In genomic region chr17:5183410-5183793, GRCh38 we compare ENCODE assay signal across 15 cellular contexts. TPM values are rescaled to one million over a fixed set of nuclear protein-coding genes. Genes with fewer than 3 reads are reported as not detected.
"Had no signal": no experiment of that assay in that cellular context is flagged by ENCODE, and none has a peak within 500 bp of the region (broad histone marks: within the 10 kb centered on the region; RNA-seq: fewer than 3 reads in every experiment).

No MANE protein-coding gene starts in this region.

- H3K4me1 ChIP-seq: adrenal gland, esophagus muscularis mucosa, testis had no signal

- H3K27ac ChIP-seq: adrenal gland, cardiac muscle cell, esophagus muscularis mucosa, hepatocyte, ovary, testis had no signal

- H3K79me2 ChIP-seq: hepatocyte had no signal

- H3K4me1 Mint-ChIP-seq: stimulated activated naive CD8-positive, alpha-beta T cell treated with anti-CD3 and anti-CD28 coated beads, Interleukin-15, amount 100 ng/mL, for 72 hours had no signal

- H3K4me3 ChIP-seq: cardiac muscle cell, esophagus muscularis mucosa, hepatocyte, ovary, testis had no signal

- H3K4me3 Mint-ChIP-seq: stimulated activated naive CD8-positive, alpha-beta T cell treated with anti-CD3 and anti-CD28 coated beads, Interleukin-15, amount 100 ng/mL, for 72 hours had no signal

- ATAC-seq: sciatic nerve; stimulated activated naive CD8-positive, alpha-beta T cell treated with anti-CD3 and anti-CD28 coated beads, Interleukin-15, amount 100 ng/mL, for 72 hours had no signal

- FAIRE-seq: endometrium had no signal

- H3K27me3 Mint-ChIP-seq: stimulated activated naive CD8-positive, alpha-beta T cell treated with anti-CD3 and anti-CD28 coated beads, Interleukin-15, amount 100 ng/mL, for 72 hours had no signal

- H3K27ac Mint-ChIP-seq: stimulated activated naive CD8-positive, alpha-beta T cell treated with anti-CD3 and anti-CD28 coated beads, Interleukin-15, amount 100 ng/mL, for 72 hours had no signal

- H3K4me2 ChIP-seq: hepatocyte had no signal

- DNase-seq: activated CD4-positive, CD25-positive, alpha-beta regulatory T cell treated with anti-CD3 and anti-CD28 coated beads, Interleukin-2, amount 50 U/mL, for 72 hours; activated effector memory CD4-positive, alpha-beta T cell treated with Interleukin-2 at 50 U/mL for 16 hours; activated naive CD4-positive, alpha-beta T cell treated with anti-CD3 and anti-CD28 coated beads, Interleukin-2, amount 50 U/mL, for 16 hours; adrenal gland; kidney glomerular epithelial cell; ovary; stimulated activated naive CD8-positive, alpha-beta T cell treated with anti-CD3 and anti-CD28 coated beads, Interleukin-15, amount 100 ng/mL, for 72 hours; testis had no signal

- H3K27me3 ChIP-seq: adrenal gland, cardiac muscle cell, esophagus muscularis mucosa, hepatocyte, ovary, testis had no signal

- H2AFZ ChIP-seq: hepatocyte had no signal

- H3K36me3 ChIP-seq: adrenal gland, ovary had no signal

RNA-seq across cellular contexts. Expression of gene SCIMP, which starts 51.3 kb away (rescaled TPM):
- total RNA-seq: cardiac muscle cell, glomerular endothelial cell, myocyte had no signal
